8 cellular contexts compared by ENCODE assay signal in genomic region chr9:105127863-105128220, GRCh38.
DNase-seq lines count a peak whose midpoint lies in the region; ATAC-seq and TF ChIP-seq lines count a peak whose summit lies in the region.

No MANE protein-coding gene starts in this region.

- peaks cover 40% of the 10 kb centered on the region for H3K4me1 Mint-ChIP-seq in nephron progenitor cell

- no peak for TF ChIP-seq CTCF in nephron progenitor cell (IDR thresholded peaks at IDR 0.05)

- H3K27me3 Mint-ChIP-seq in nephron progenitor cell (ENCODE audit: low read depth, poor library complexity) = peaks cover 7% of the 10 kb centered on the region

- H3K9me3 Mint-ChIP-seq in nephron progenitor cell = no peaks in the 10 kb centered on the region

- H3K4me3 Mint-ChIP-seq in nephron progenitor cell = no peak overlapping the region

- no peaks in the 10 kb centered on the region for H3K36me3 Mint-ChIP-seq in nephron progenitor cell (ENCODE audit: low read depth)

- ATAC-seq in GM18867 (IDR thresholded peaks at IDR 0.05; ENCODE audit: unreplicated experiment) = peak; percentile 90
- peak; percentile 99 for ATAC-seq in HG02763 (IDR thresholded peaks at IDR 0.05; ENCODE audit: unreplicated experiment)

- peak; percentile 29 for DNase-seq in NK-92 treated with Interleukin-12 subunit alpha and Interleukin-12 subunit beta, amount 100 ng/mL, for 24 hours (lab: John Stamatoyannopoulos, UW)
- DNase-seq in activated naive CD4-positive, alpha-beta T cell treated with anti-CD3 and anti-CD28 coated beads, Interleukin-2, amount 50 U/mL, for 16 hours = peak; percentile 20
- DNase-seq in pulmonary artery endothelial cell (ENCODE audit: low read depth, low spot score) = peak; percentile 40
- no peak for DNase-seq in nephron progenitor cell
- no peak for DNase-seq in HUDEP-2 (lab: John Stamatoyannopoulos, UW; ENCODE audit: unreplicated experiment in 76 of 76)
- no peak for DNase-seq in occipital lobe (lab: John Stamatoyannopoulos, UW)

- H3K27ac Mint-ChIP-seq in nephron progenitor cell = no peak overlapping the region

Comparison
In these comparisons a context has a peak if more than half of its experiments do, and no peak if none do; other contexts are left out.
1. DNase-seq: peak in NK-92 treated with Interleukin-12 subunit alpha and Interleukin-12 subunit beta, amount 100 ng/mL, for 24 hours (single experiment), activated naive CD4-positive, alpha-beta T cell treated with anti-CD3 and anti-CD28 coated beads, Interleukin-2, amount 50 U/mL, for 16 hours (single experiment) and pulmonary artery endothelial cell (single experiment); none in nephron progenitor cell (single experiment), HUDEP-2 (0 of 76) and occipital lobe (single experiment).